ENCODE assay signal across 18 cellular contexts in genomic region chr7:93558705-93559614, GRCh38. TPM values are rescaled to one million over a fixed set of nuclear protein-coding genes. Genes with fewer than 3 reads are reported as not detected.
DNase-seq lines count a peak whose midpoint lies in the region; ATAC-seq and TF ChIP-seq lines count a peak whose summit lies in the region.
"Had no signal": no experiment of that assay in that cellular context is flagged by ENCODE, and none has a peak within 500 bp of the region (broad histone marks: within the 10 kb centered on the region; RNA-seq: fewer than 3 reads in every experiment).

No MANE protein-coding gene starts in this region.

- in situ Hi-C loops in astrocyte of the spinal cord (cut with HindIII; ENCODE audit: low sequenced_read_pairs) = no loop called here

- no peaks in the 10 kb centered on the region for H3K4me1 Mint-ChIP-seq in activated T-cell treated with anti-CD3 and anti-CD28 coated beads, Interleukin-2, amount 50 U/mL, for 72 hours (ENCODE audit: low read depth)
- H3K4me1 Mint-ChIP-seq in stimulated activated naive B cell treated with anti-CD40 and anti-IgM and Interleukin-4, amounts not matched to agents 10 μg/mL and 1 μg/mL and 100 μg/mL, for 72 hours = peaks cover 18 to 30% of the 10 kb centered on the region in 2 donors

- H3K27ac Mint-ChIP-seq in activated T-cell treated with anti-CD3 and anti-CD28 coated beads, Interleukin-2, amount 50 U/mL, for 72 hours = peak overlapping the region; percentile 68
- H3K27ac Mint-ChIP-seq in stimulated activated naive B cell treated with anti-CD40 and anti-IgM and Interleukin-4, amounts not matched to agents 10 μg/mL and 1 μg/mL and 100 μg/mL, for 72 hours = peak overlapping the region; percentile 38

- H3K9me3 Mint-ChIP-seq in activated T-cell treated with anti-CD3 and anti-CD28 coated beads, Interleukin-2, amount 50 U/mL, for 72 hours = no peaks in the 10 kb centered on the region
- H3K9me3 Mint-ChIP-seq in stimulated activated naive B cell treated with anti-CD40 and anti-IgM and Interleukin-4, amounts not matched to agents 10 μg/mL and 1 μg/mL and 100 μg/mL, for 72 hours = no peaks in the 10 kb centered on the region
- H3K9me3 Mint-ChIP-seq: T-cell had no signal

- TF ChIP-seq CTCF in astrocyte of the spinal cord (IDR thresholded peaks at IDR 0.05; ENCODE audit: low read depth, low read length) = no peak

- H3K4me3 ChIP-seq in astrocyte of the spinal cord (ENCODE audit: low read depth, low read length) = no peak overlapping the region
- H3K4me3 ChIP-seq: colonic mucosa, smooth muscle cell, stomach had no signal

- H3K4me3 Mint-ChIP-seq in activated T-cell treated with anti-CD3 and anti-CD28 coated beads, Interleukin-2, amount 50 U/mL, for 72 hours = no peak overlapping the region
- no peak overlapping the region for H3K4me3 Mint-ChIP-seq in stimulated activated naive B cell treated with anti-CD40 and anti-IgM and Interleukin-4, amounts not matched to agents 10 μg/mL and 1 μg/mL and 100 μg/mL, for 72 hours
- H3K4me3 Mint-ChIP-seq: T-cell had no signal

- H3K36me3 Mint-ChIP-seq in activated T-cell treated with anti-CD3 and anti-CD28 coated beads, Interleukin-2, amount 50 U/mL, for 72 hours (ENCODE audit: insufficient read depth in 2 of 2) = no peaks in the 10 kb centered on the region
- H3K36me3 Mint-ChIP-seq in stimulated activated naive B cell treated with anti-CD40 and anti-IgM and Interleukin-4, amounts not matched to agents 10 μg/mL and 1 μg/mL and 100 μg/mL, for 72 hours = no peaks in the 10 kb centered on the region
- H3K36me3 Mint-ChIP-seq: T-cell had no signal

- peaks cover 5% of the 10 kb centered on the region for H3K27me3 Mint-ChIP-seq in activated T-cell treated with anti-CD3 and anti-CD28 coated beads, Interleukin-2, amount 50 U/mL, for 72 hours (ENCODE audit: low read depth)
- no peaks in the 10 kb centered on the region for H3K27me3 Mint-ChIP-seq in stimulated activated naive B cell treated with anti-CD40 and anti-IgM and Interleukin-4, amounts not matched to agents 10 μg/mL and 1 μg/mL and 100 μg/mL, for 72 hours

- DNase-seq in activated T-cell treated with anti-CD3 and anti-CD28 coated beads, Interleukin-2, amount 50 U/mL, for 72 hours = no peak
- no peak for DNase-seq in activated T-cell treated with anti-CD3 and anti-CD28 coated beads for 4 hours
- peak; percentile 13 for DNase-seq in astrocyte of the spinal cord (ENCODE audit: low read depth, low spot score)
- DNase-seq in kidney glomerular epithelial cell (lab: John Stamatoyannopoulos, UW) = peak; percentile 63
- no peak for DNase-seq in stimulated activated naive B cell treated with anti-CD40 and anti-IgM and Interleukin-4, amounts not matched to agents 10 μg/mL and 1 μg/mL and 100 μg/mL, for 72 hours
- DNase-seq in AG20443 (ENCODE audit: low spot score) = no peak
- DNase-seq: colonic mucosa, hypothalamus, NCI-H187, NCI-H526 treated with DMSO at 0.1 percent for 48 hours, stomach, T-cell had no signal

- ATAC-seq in activated T-cell treated with anti-CD3 and anti-CD28 coated beads, Interleukin-2, amount 50 U/mL, for 72 hours (replicated peaks in 1 of 2) = no peak
- peak; percentile 45 to 54 for ATAC-seq in stimulated activated naive B cell treated with anti-CD40 and anti-IgM and Interleukin-4, amounts not matched to agents 10 μg/mL and 1 μg/mL and 100 μg/mL, for 72 hours (replicated peaks)
- ATAC-seq in HG03159 (IDR thresholded peaks at IDR 0.05; ENCODE audit: unreplicated experiment) = no peak
- ATAC-seq in GM21423 (IDR thresholded peaks at IDR 0.05; ENCODE audit: unreplicated experiment) = no peak
- ATAC-seq: T-cell had no signal

RNA-seq across cellular contexts. Expression of gene CALCR, which starts 15.6 kb away (rescaled TPM):
- total RNA-seq in activated T-cell treated with anti-CD3 and anti-CD28 coated beads, Interleukin-2, amount 50 U/mL, for 72 hours = not detected
- total RNA-seq: A673, colonic mucosa, fibroblast of lung, RPMI7951, smooth muscle cell, stomach, T-cell had no signal

Comparison
In these comparisons a context has a peak if more than half of its experiments do, and no peak if none do; other contexts are left out.
1. ATAC-seq: peak in stimulated activated naive B cell treated with anti-CD40 and anti-IgM and Interleukin-4, amounts not matched to agents 10 μg/mL and 1 μg/mL and 100 μg/mL, for 72 hours (2 of 2); none in activated T-cell treated with anti-CD3 and anti-CD28 coated beads, Interleukin-2, amount 50 U/mL, for 72 hours (0 of 2), HG03159 (single experiment) and GM21423 (single experiment).
2. DNase-seq: peak in astrocyte of the spinal cord (single experiment) and kidney glomerular epithelial cell (single experiment); none in activated T-cell treated with anti-CD3 and anti-CD28 coated beads, Interleukin-2, amount 50 U/mL, for 72 hours (0 of 2), activated T-cell treated with anti-CD3 and anti-CD28 coated beads for 4 hours (single experiment), stimulated activated naive B cell treated with anti-CD40 and anti-IgM and Interleukin-4, amounts not matched to agents 10 μg/mL and 1 μg/mL and 100 μg/mL, for 72 hours (single experiment) and AG20443 (single experiment).